31 cellular contexts compared by ENCODE assay signal in the genomic region with DNA sequence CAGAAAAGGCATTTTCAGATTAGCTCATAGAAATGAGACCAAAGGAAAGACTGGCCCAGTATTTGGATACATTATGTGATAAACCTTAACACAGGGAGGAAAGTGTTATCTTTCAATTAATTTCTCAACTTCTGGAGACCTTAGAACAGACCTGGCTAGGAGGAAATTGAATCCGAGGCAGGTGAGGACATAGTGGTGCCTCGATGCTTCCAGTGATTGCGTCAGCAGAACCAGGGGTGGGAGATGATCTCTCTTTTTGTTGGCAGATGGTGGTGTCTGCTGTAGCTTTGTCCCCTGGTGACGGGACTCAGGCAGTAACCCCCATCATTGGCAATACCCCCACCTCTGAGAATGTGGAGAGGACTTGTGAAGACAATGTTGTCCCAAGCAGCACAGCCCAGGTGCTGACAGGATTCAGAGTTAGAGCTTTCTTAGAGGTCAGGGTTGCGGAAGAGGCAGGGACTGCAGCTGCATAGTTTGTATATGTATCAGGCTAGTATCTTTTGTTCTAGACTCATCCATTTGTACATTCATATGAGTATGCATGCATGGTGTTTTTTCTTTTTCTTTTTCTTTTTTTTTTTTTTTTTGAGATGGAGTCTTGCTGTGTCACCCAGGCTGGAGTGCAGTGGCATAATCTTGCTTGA. TPM values are rescaled to one million over a fixed set of nuclear protein-coding genes. Genes with fewer than 3 reads are reported as not detected.
DNase-seq lines count a peak whose midpoint lies in the region; ATAC-seq and TF ChIP-seq lines count a peak whose summit lies in the region.
"Had no signal": no experiment of that assay in that cellular context is flagged by ENCODE, and none has a peak within 500 bp of the region (broad histone marks: within the 10 kb centered on the region; RNA-seq: fewer than 3 reads in every experiment).

No MANE protein-coding gene starts in this region.

- POLR2A ChIA-PET in activated CD4-positive, alpha-beta T cell treated with anti-CD3 and anti-CD28 coated beads for 36 hours (lab: Charles Lee), result interaction anchor here (0.7 kb wide), 1 partner anchor 12 kb away, joined by 3 read pairs; no protein-coding TSS in a partner anchor

- H3K4me3 Mint-ChIP-seq in activated CD4-positive, alpha-beta T cell treated with anti-CD3 and anti-CD28 coated beads for 36 hours, result no peak overlapping the region
- H3K4me3 Mint-ChIP-seq in activated naive CD8-positive, alpha-beta T cell treated with anti-CD3 and anti-CD28 coated beads for 36 hours, result no peak overlapping the region
- H3K4me3 Mint-ChIP-seq: CD8-positive, alpha-beta memory T cell; immature natural killer cell; mesothelial cell of epicardium; nephron had no signal

- H3K4me3 ChIP-seq in brain microvascular endothelial cell (ENCODE audit: low read depth, low read length), result no peak overlapping the region
- H3K4me3 ChIP-seq: cardiac muscle cell, hepatocyte, tibial artery had no signal

- H3K9me3 Mint-ChIP-seq in activated CD4-positive, alpha-beta T cell treated with anti-CD3 and anti-CD28 coated beads for 36 hours (ENCODE audit: low read depth), result no peaks in the 10 kb centered on the region
- H3K9me3 Mint-ChIP-seq in activated naive CD8-positive, alpha-beta T cell treated with anti-CD3 and anti-CD28 coated beads for 36 hours, result no peaks in the 10 kb centered on the region
- H3K9me3 Mint-ChIP-seq: CD8-positive, alpha-beta memory T cell; immature natural killer cell; mesothelial cell of epicardium; nephron had no signal

- peaks cover 32% of the 10 kb centered on the region for H3K36me3 Mint-ChIP-seq in activated CD4-positive, alpha-beta T cell treated with anti-CD3 and anti-CD28 coated beads for 36 hours (ENCODE audit: low read depth)
- H3K36me3 Mint-ChIP-seq in activated naive CD8-positive, alpha-beta T cell treated with anti-CD3 and anti-CD28 coated beads for 36 hours, result peaks cover 41% of the 10 kb centered on the region

- peak overlapping the region; percentile 40 for H3K27ac Mint-ChIP-seq in activated CD4-positive, alpha-beta T cell treated with anti-CD3 and anti-CD28 coated beads for 36 hours
- peak overlapping the region; percentile 82 for H3K27ac Mint-ChIP-seq in activated naive CD8-positive, alpha-beta T cell treated with anti-CD3 and anti-CD28 coated beads for 36 hours
- H3K27ac Mint-ChIP-seq: mesothelial cell of epicardium, nephron, progenitor cell of endocrine pancreas had no signal

- no peak for TF ChIP-seq CTCF in brain microvascular endothelial cell (IDR thresholded peaks at IDR 0.05; ENCODE audit: low read depth, low read length, missing control alignments)

- CTCF ChIA-PET in activated CD4-positive, alpha-beta T cell treated with anti-CD3 and anti-CD28 coated beads for 36 hours (lab: Charles Lee), result no interaction called here

- in situ Hi-C loops in brain microvascular endothelial cell (cut with HindIII; ENCODE audit: low pct_ligation_motif_present, low sequenced_read_pairs), result no loop called here

- peaks cover 15% of the 10 kb centered on the region for H3K36me3 ChIP-seq in brain microvascular endothelial cell (replicated peaks)

- intact Hi-C loops in activated CD4-positive, alpha-beta T cell treated with anti-CD3 and anti-CD28 coated beads for 36 hours (cut with DNase I, micrococcal nuclease), result no loop called here
- intact Hi-C loops in posterior vena cava (cut with DNase I), result no loop called here

- no peak for DNase-seq in activated CD4-positive, alpha-beta T cell treated with anti-CD3 and anti-CD28 coated beads for 36 hours
- no peak for DNase-seq in activated CD4-positive, alpha-beta T cell treated with anti-CD3 and anti-CD28 coated beads for 48 hours
- DNase-seq in HuH-7.5 (ENCODE audit: low spot score) (peak; percentile 1), posterior vena cava (ENCODE audit: low spot score) (peak; percentile 38), brain microvascular endothelial cell (no peak), HPDE6-E6E7 (ENCODE audit: extremely low spot score) (no peak), putamen (ENCODE audit: low spot score) (no peak)
- no peak for DNase-seq in activated naive CD8-positive, alpha-beta T cell treated with anti-CD3 and anti-CD28 coated beads for 36 hours
- DNase-seq: activated gamma-delta T cell treated with Interleukin-2 at 50 U/mL for 16 hours; AML-193; CD8-positive, alpha-beta memory T cell; DMS53; erythroblast; foreskin fibroblast; GF-D8; immature natural killer cell; KBM-7; NCI-H187; NCI-H226; NCI-H82; T-helper 9 cell; tibial artery had no signal

- ATAC-seq in activated CD4-positive, alpha-beta T cell treated with anti-CD3 and anti-CD28 coated beads for 36 hours, result no peak
- ATAC-seq: activated CD4-positive, CD25-positive, alpha-beta regulatory T cell treated with anti-CD3 and anti-CD28 coated beads, Interleukin-2, amount 50 U/mL, for 24 hours; HCT116; left lobe of liver had no signal

- no peak overlapping the region for H3K27ac ChIP-seq in brain microvascular endothelial cell
- H3K27ac ChIP-seq: 22Rv1, cardiac muscle cell, hepatocyte, tibial artery had no signal

- no peaks in the 10 kb centered on the region for H3K27me3 ChIP-seq in brain microvascular endothelial cell (replicated peaks)
- H3K27me3 ChIP-seq: cardiac muscle cell, hepatocyte, tibial artery had no signal

- H3K4me1 Mint-ChIP-seq in activated CD4-positive, alpha-beta T cell treated with anti-CD3 and anti-CD28 coated beads for 36 hours, result peaks cover 18% of the 10 kb centered on the region
- peaks cover 21% of the 10 kb centered on the region for H3K4me1 Mint-ChIP-seq in activated naive CD8-positive, alpha-beta T cell treated with anti-CD3 and anti-CD28 coated beads for 36 hours

- no peaks in the 10 kb centered on the region for H3K27me3 Mint-ChIP-seq in activated CD4-positive, alpha-beta T cell treated with anti-CD3 and anti-CD28 coated beads for 36 hours
- no peaks in the 10 kb centered on the region for H3K27me3 Mint-ChIP-seq in activated naive CD8-positive, alpha-beta T cell treated with anti-CD3 and anti-CD28 coated beads for 36 hours
- H3K27me3 Mint-ChIP-seq: CD8-positive, alpha-beta memory T cell; progenitor cell of endocrine pancreas had no signal

RNA-seq across cellular contexts. Expression of a gene that starts 27.9 kb away (rescaled TPM):
- under 1 TPM; 0.30 to 0.54 TPM for total RNA-seq in activated CD4-positive, alpha-beta T cell treated with anti-CD3 and anti-CD28 coated beads for 36 hours
- under 1 TPM; 0.26 to 0.29 TPM for total RNA-seq in activated naive CD8-positive, alpha-beta T cell treated with anti-CD3 and anti-CD28 coated beads for 36 hours
- total RNA-seq in posterior vena cava, result 1 to 10 TPM; 3.8 to 9.4 TPM

Comparison
In these comparisons a context has a peak if more than half of its experiments do, and no peak if none do; other contexts are left out.
1. DNase-seq: peak in HuH-7.5 (single experiment) and posterior vena cava (single experiment); none in activated CD4-positive, alpha-beta T cell treated with anti-CD3 and anti-CD28 coated beads for 36 hours (single experiment), activated CD4-positive, alpha-beta T cell treated with anti-CD3 and anti-CD28 coated beads for 48 hours (single experiment), activated naive CD8-positive, alpha-beta T cell treated with anti-CD3 and anti-CD28 coated beads for 36 hours (single experiment), brain microvascular endothelial cell (single experiment), HPDE6-E6E7 (single experiment) and putamen (single experiment).